ENCODE assay signal across 23 cellular contexts in the genomic region with DNA sequence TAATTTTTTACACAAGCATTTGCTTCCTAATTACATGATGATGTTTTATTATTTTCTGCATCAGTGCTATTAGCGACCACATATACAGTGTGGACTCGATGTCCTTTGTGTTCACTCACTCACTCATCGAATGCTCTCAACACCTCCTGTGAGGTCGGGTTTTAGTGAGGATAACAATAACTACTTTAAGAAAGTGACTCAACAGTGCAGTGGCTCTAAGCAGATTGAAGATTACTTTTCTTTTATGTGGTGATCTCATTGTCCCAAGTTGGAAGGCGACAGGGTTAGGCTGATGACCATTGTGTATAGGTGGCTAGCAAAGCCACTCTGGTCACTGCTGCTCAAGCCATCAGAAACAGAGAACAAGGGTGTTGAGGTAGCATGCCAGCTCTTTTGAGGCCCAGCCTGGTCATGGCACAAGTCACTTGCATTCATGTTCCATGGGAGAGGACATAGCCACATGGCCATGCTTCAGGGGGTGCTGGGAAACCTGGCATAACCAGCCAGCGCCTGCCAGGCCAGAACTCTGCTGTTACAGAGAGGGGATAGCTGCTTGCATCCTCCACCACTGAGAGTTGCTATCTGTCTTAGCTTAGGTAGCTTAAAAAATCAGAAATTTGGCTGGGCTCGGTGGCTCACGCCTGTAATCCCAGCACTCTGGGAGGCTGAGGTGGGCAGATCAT.
"Had no signal": no experiment of that assay in that cellular context is flagged by ENCODE, and none has a peak within 500 bp of the region (broad histone marks: within the 10 kb centered on the region; RNA-seq: fewer than 3 reads in every experiment).

No MANE protein-coding gene starts in this region.

- H3K4me3 ChIP-seq: colonic mucosa, lung, mucosa of descending colon, neural progenitor cell, psoas muscle, sigmoid colon, skin epidermis, suprapubic skin, transverse colon, upper lobe of right lung had no signal

- H3K4me2 ChIP-seq: neural progenitor cell had no signal

- H3K9me3 ChIP-seq: colonic mucosa, mucosa of descending colon, psoas muscle, suprapubic skin, transverse colon, upper lobe of right lung had no signal

- H3K9ac ChIP-seq: neural progenitor cell had no signal

- H3K27me3 ChIP-seq: colonic mucosa, neural progenitor cell, sigmoid colon, suprapubic skin, transverse colon, upper lobe of right lung had no signal

- DNase-seq: colonic mucosa; effector memory CD4-positive, alpha-beta T cell; hypothalamus; immature natural killer cell; mucosa of descending colon; naive thymus-derived CD4-positive, alpha-beta T cell; psoas muscle; right cardiac atrium; sigmoid colon; stimulated activated CD4-positive, alpha-beta T cell treated with anti-CD3 and anti-CD28 coated beads, Interleukin-1b, Interleukin-23, amount 100 ng/mL, for 48 hours; stimulated activated CD4-positive, alpha-beta T cell treated with anti-CD3 and anti-CD28 coated beads, Interleukin-4, amount 100 ng/mL, for 1 hour; stimulated activated CD8-positive, alpha-beta memory T cell treated with anti-CD3 and anti-CD28 coated beads, Interleukin-4, amount 100 ng/mL, for 48 hours; stimulated activated naive CD4-positive, alpha-beta T cell; stimulated activated naive CD8-positive, alpha-beta T cell treated with anti-CD3 and anti-CD28 coated beads, Interleukin-15, amount 100 ng/mL, for 72 hours; transverse colon; upper lobe of right lung had no signal

- H3K36me3 ChIP-seq: colonic mucosa, neural progenitor cell, sigmoid colon, suprapubic skin, transverse colon, upper lobe of right lung had no signal

- H3K4me1 ChIP-seq: colonic mucosa, neural progenitor cell, psoas muscle, sigmoid colon, suprapubic skin, transverse colon, upper lobe of right lung had no signal

- H3K27ac ChIP-seq: colonic mucosa, neural progenitor cell, psoas muscle, sigmoid colon, skin epidermis, suprapubic skin, transverse colon, upper lobe of right lung had no signal

- FAIRE-seq: endothelial cell of umbilical vein, frontal cortex, keratinocyte had no signal

- ATAC-seq: mucosa of descending colon; naive thymus-derived CD4-positive, alpha-beta T cell; right cardiac atrium; stimulated activated naive CD8-positive, alpha-beta T cell treated with anti-CD3 and anti-CD28 coated beads, Interleukin-15, amount 100 ng/mL, for 72 hours; upper lobe of right lung had no signal

- H2AFZ ChIP-seq: neural progenitor cell had no signal
